In the genomic region with DNA sequence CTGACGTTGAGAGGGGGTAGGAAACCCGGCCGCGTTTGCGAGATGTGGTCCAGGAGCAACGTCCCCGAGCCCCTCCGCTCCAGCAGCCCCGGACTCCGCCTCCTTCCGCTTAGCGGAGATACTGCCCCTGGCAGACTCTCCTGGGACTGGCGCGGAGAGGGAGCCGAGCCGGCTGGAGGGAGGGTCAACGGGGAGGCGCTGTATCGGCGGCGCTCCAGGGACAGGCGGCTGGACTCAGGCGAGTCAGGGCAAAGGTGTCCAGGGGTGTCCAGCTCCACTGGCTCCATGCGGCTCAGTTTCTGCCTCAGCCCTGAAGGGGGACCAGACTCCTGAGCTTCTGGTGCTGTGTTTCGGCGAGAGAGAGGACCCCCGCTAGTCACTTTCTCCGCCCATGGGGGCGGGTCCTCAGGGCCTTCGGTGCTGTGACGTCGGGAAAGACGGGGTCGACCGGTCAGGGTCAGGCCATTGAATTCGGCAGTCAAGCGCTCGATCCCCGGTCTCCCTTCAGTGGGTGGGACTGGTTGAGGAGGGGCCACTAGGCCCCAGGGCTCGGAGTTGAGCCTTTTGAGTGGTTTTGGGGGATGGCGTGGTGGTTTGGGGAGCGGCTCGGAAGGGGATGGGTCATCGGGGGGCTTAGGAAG, we compare ENCODE assay signal across 9 cellular contexts. TPM values are rescaled to one million over a fixed set of nuclear protein-coding genes. Genes with fewer than 3 reads are reported as not detected.
A peak's percentile ranks its signal among the peaks of the same experiment; 100 is the strongest.
DNase-seq lines count a peak whose midpoint lies in the region; ATAC-seq and TF ChIP-seq lines count a peak whose summit lies in the region.
"Had no signal": no experiment of that assay in that cellular context is flagged by ENCODE, and none has a peak within 500 bp of the region (broad histone marks: within the 10 kb centered on the region; RNA-seq: fewer than 3 reads in every experiment).

No MANE protein-coding gene starts in this region.

- H3K4me3 Mint-ChIP-seq in CD8-positive, alpha-beta T cell, result peak overlapping the region; percentile 91

- H3K27ac ChIP-seq in CD8-positive, alpha-beta T cell (ENCODE audit: low read depth, low read length), result peak overlapping the region; percentile 43
- peak overlapping the region; percentile 86 for H3K27ac ChIP-seq in psoas muscle
- H3K27ac ChIP-seq: KMS-11 had no signal

- TF ChIP-seq CTCF in CD8-positive, alpha-beta T cell (IDR thresholded peaks at IDR 0.05), result no peak
- TF ChIP-seq CTCF in astrocyte of the spinal cord (IDR thresholded peaks at IDR 0.05; ENCODE audit: low read depth, low read length), result peak; percentile 26
- TF ChIP-seq CTCF in psoas muscle (IDR thresholded peaks at IDR 0.05), result peak; percentile 18

- H3K36me3 ChIP-seq in CD8-positive, alpha-beta T cell (ENCODE audit: insufficient read depth, low read length), result no peaks in the 10 kb centered on the region
- H3K36me3 ChIP-seq in psoas muscle (ENCODE audit: insufficient read depth in 1 of 2, low read depth in 1 of 2), result no peaks in the 10 kb centered on the region

- no peaks in the 10 kb centered on the region for H3K9me3 Mint-ChIP-seq in CD8-positive, alpha-beta T cell

- peak overlapping the region; percentile 86 for H3K4me3 ChIP-seq in CD8-positive, alpha-beta T cell (ENCODE audit: low read depth, low read length)
- H3K4me3 ChIP-seq in astrocyte of the spinal cord (ENCODE audit: low read depth, low read length) (peak overlapping the region; percentile 63), psoas muscle (peak overlapping the region; percentile 85)

- ATAC-seq in CD8-positive, alpha-beta T cell, result no peak
- ATAC-seq in SK-N-SH treated with all-trans-retinoic acid at 6 μM for 48 hours, result peak; percentile 52
- ATAC-seq in psoas muscle, result peak; percentile 35 to 53 (median 40)
- no peak for ATAC-seq in HG03457 (IDR thresholded peaks at IDR 0.05; ENCODE audit: unreplicated experiment)
- no peak for ATAC-seq in HG03571 (IDR thresholded peaks at IDR 0.05; ENCODE audit: unreplicated experiment)

- POLR2A ChIA-PET in CD8-positive, alpha-beta T cell (lab: Charles Lee), result interaction anchor here (0.8 to 2.8 kb wide), 2 partner anchors 33 to 42 kb away, joined by 3 to 9 read pairs; a partner anchor contains a TSS

- peaks cover 17% of the 10 kb centered on the region for H3K36me3 Mint-ChIP-seq in CD8-positive, alpha-beta T cell

- H3K9me3 ChIP-seq in CD8-positive, alpha-beta T cell (ENCODE audit: low read length), result no peaks in the 10 kb centered on the region
- H3K9me3 ChIP-seq in psoas muscle, result no peaks in the 10 kb centered on the region

- H3K4me1 Mint-ChIP-seq in CD8-positive, alpha-beta T cell (ENCODE audit: low read depth), result peaks cover 73% of the 10 kb centered on the region

- peak overlapping the region; percentile 76 for H3K27ac Mint-ChIP-seq in CD8-positive, alpha-beta T cell

- WGBS in psoas muscle, 3 donors, result 0 to 1% (median 0%) methylated on average over 36 to 44 of the region's 44 CpGs

- in situ Hi-C loops in astrocyte of the spinal cord (cut with HindIII; ENCODE audit: low sequenced_read_pairs), result no loop called here

- CTCF ChIA-PET in CD8-positive, alpha-beta T cell (lab: Charles Lee), result no interaction called here

- H3K27me3 Mint-ChIP-seq in CD8-positive, alpha-beta T cell (ENCODE audit: low read depth), result no peaks in the 10 kb centered on the region

- intact Hi-C loops in CD8-positive, alpha-beta T cell (cut with DNase I, micrococcal nuclease), result no loop called here
- intact Hi-C loops in psoas muscle (cut with DNase I), result loop anchor here in 1 of 2 donors (2.0 to 5.0 kb wide), 2 partner anchors 18 to 103 kb away; a partner anchor contains a TSS

- H3K4me1 ChIP-seq in CD8-positive, alpha-beta T cell (ENCODE audit: insufficient read depth, low read length), result peaks cover 57% of the 10 kb centered on the region
- H3K4me1 ChIP-seq in psoas muscle, result peaks cover 67% of the 10 kb centered on the region

- H3K27me3 ChIP-seq in CD8-positive, alpha-beta T cell (ENCODE audit: insufficient read depth, low read length), result no peaks in the 10 kb centered on the region
- no peaks in the 10 kb centered on the region for H3K27me3 ChIP-seq in psoas muscle (ENCODE audit: insufficient read depth in 3 of 3, low read length in 2 of 3)

- DNase-seq in CD8-positive, alpha-beta T cell, result peak in 5 of 7 experiments; percentile 46 to 70 (median 55)
- peak; percentile 89 for DNase-seq in HuH-7.5 (ENCODE audit: low spot score)
- DNase-seq in astrocyte of the spinal cord (ENCODE audit: low read depth, low spot score), result peak; percentile 58
- peak in 47 of 51 donors; percentile 24 to 87 (median 70) for DNase-seq in hypothalamus (lab: John Stamatoyannopoulos, UW)
- DNase-seq in psoas muscle, result peak; percentile 85 to 93

TF ChIP-seq in SK-N-SH treated with all-trans-retinoic acid at 6 μM for 48 hours, 23 proteins besides CTCF, POLR2A, EP300 and RAD21:
- TF ChIP-seq ESRRG (CRISPR knock-in tag; IDR thresholded peaks at IDR 0.05), result no peak
- no peak for TF ChIP-seq ZNF565 (CRISPR knock-in tag; conservative IDR thresholded peaks at IDR 0.05; ENCODE audit: low read depth)
- no peak for TF ChIP-seq ZC3H10 (CRISPR knock-in tag; IDR thresholded peaks at IDR 0.05)
- TF ChIP-seq, protein P1, sequence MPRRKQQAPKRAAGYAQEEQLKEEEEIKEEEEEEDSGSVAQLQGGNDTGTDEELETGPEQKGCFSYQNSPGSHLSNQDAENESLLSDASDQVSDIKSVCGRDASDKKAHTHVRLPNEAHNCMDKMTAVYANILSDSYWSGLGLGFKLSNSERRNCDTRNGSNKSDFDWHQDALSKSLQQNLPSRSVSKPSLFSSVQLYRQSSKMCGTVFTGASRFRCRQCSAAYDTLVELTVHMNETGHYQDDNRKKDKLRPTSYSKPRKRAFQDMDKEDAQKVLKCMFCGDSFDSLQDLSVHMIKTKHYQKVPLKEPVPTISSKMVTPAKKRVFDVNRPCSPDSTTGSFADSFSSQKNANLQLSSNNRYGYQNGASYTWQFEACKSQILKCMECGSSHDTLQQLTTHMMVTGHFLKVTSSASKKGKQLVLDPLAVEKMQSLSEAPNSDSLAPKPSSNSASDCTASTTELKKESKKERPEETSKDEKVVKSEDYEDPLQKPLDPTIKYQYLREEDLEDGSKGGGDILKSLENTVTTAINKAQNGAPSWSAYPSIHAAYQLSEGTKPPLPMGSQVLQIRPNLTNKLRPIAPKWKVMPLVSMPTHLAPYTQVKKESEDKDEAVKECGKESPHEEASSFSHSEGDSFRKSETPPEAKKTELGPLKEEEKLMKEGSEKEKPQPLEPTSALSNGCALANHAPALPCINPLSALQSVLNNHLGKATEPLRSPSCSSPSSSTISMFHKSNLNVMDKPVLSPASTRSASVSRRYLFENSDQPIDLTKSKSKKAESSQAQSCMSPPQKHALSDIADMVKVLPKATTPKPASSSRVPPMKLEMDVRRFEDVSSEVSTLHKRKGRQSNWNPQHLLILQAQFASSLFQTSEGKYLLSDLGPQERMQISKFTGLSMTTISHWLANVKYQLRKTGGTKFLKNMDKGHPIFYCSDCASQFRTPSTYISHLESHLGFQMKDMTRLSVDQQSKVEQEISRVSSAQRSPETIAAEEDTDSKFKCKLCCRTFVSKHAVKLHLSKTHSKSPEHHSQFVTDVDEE (CRISPR knock-in tag; IDR thresholded peaks at IDR 0.05), result no peak
- TF ChIP-seq ARNTL (CRISPR knock-in tag; IDR thresholded peaks at IDR 0.05; ENCODE audit: borderline replicate concordance, low read depth), result no peak
- no peak for TF ChIP-seq ZFP30 (CRISPR knock-in tag; IDR thresholded peaks at IDR 0.05)
- no peak for TF ChIP-seq TCF4 (CRISPR knock-in tag; IDR thresholded peaks at IDR 0.05; ENCODE audit: borderline replicate concordance)
- TF ChIP-seq, protein P2, sequence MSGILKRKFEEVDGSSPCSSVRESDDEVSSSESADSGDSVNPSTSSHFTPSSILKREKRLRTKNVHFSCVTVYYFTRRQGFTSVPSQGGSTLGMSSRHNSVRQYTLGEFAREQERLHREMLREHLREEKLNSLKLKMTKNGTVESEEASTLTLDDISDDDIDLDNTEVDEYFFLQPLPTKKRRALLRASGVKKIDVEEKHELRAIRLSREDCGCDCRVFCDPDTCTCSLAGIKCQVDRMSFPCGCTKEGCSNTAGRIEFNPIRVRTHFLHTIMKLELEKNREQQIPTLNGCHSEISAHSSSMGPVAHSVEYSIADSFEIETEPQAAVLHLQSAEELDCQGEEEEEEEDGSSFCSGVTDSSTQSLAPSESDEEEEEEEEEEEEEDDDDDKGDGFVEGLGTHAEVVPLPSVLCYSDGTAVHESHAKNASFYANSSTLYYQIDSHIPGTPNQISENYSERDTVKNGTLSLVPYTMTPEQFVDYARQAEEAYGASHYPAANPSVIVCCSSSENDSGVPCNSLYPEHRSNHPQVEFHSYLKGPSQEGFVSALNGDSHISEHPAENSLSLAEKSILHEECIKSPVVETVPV (CRISPR knock-in tag; IDR thresholded peaks at IDR 0.05), result no peak
- no peak for TF ChIP-seq BACH2 (CRISPR knock-in tag; IDR thresholded peaks at IDR 0.05; ENCODE audit: borderline replicate concordance)
- TF ChIP-seq RARB (CRISPR knock-in tag; IDR thresholded peaks at IDR 0.05), result no peak
- no peak for TF ChIP-seq CSDC2 (CRISPR knock-in tag; IDR thresholded peaks at IDR 0.05)
- TF ChIP-seq SNAI2 (CRISPR knock-in tag; IDR thresholded peaks at IDR 0.05), result no peak

RNA-seq across cellular contexts. Expression of a gene that starts 2.8 kb away (rescaled TPM):
- 10 to 100 TPM; 14.7 to 16.4 TPM for total RNA-seq in CD8-positive, alpha-beta T cell
- total RNA-seq in psoas muscle, result 10 to 100 TPM; 14.6 to 59.7 (median 38.0) TPM
- 10 to 100 TPM; 23.5 to 36.9 (median 28.1) TPM for polyA plus RNA-seq in psoas muscle

RNA-seq across cellular contexts. Expression of a gene that starts 3.8 kb away (rescaled TPM):
- under 1 TPM; 0.42 to 0.62 TPM for total RNA-seq in CD8-positive, alpha-beta T cell
- total RNA-seq in psoas muscle, result 10 to 100 TPM in 1 of 4 donors, 1 to 10 TPM in 2, under 1 TPM in 1; 0.42 to 12.3 (median 4.9) TPM
- 10 to 100 TPM in 1 of 3 donors, 1 to 10 TPM in 2; 6.6 to 14.7 (median 7.4) TPM for polyA plus RNA-seq in psoas muscle

RNA-seq across cellular contexts. Expression of a gene that starts 3.9 kb away (rescaled TPM):
- 10 to 100 TPM; 12.9 to 14.4 TPM for total RNA-seq in CD8-positive, alpha-beta T cell
- 10 to 100 TPM; 30.5 to 62.5 (median 48.9) TPM for total RNA-seq in psoas muscle
- polyA plus RNA-seq in psoas muscle, result 100 to 1,000 TPM in 1 of 3 donors, 10 to 100 TPM in 2; 59.9 to 139 (median 98.1) TPM

RNA-seq across cellular contexts. Expression of a gene that starts 33.3 kb away (rescaled TPM):
- 100 to 1,000 TPM; 180 to 187 TPM for total RNA-seq in CD8-positive, alpha-beta T cell
- 100 to 1,000 TPM in 3 of 4 donors, 10 to 100 TPM in 1; 82.9 to 254 (median 174) TPM for total RNA-seq in psoas muscle
- 100 to 1,000 TPM; 193 to 527 (median 243) TPM for polyA plus RNA-seq in psoas muscle

RNA-seq across cellular contexts. Expression of a gene that starts 35.8 kb away (rescaled TPM):
- total RNA-seq in CD8-positive, alpha-beta T cell, result 100 to 1,000 TPM; 627 to 652 TPM
- total RNA-seq in psoas muscle, result 1,000 to 10,000 TPM in 3 of 4 donors, 100 to 1,000 TPM in 1; 887 to 2,747 (median 1,374) TPM
- polyA plus RNA-seq in psoas muscle, result 1,000 to 10,000 TPM; 1,253 to 1,929 (median 1,863) TPM

Comparison
In these comparisons a context has a peak if more than half of its experiments do, and no peak if none do; other contexts are left out.
1. ATAC-seq: peak in SK-N-SH treated with all-trans-retinoic acid at 6 μM for 48 hours (single experiment) and psoas muscle (4 of 4); none in CD8-positive, alpha-beta T cell (single experiment), HG03457 (single experiment) and HG03571 (single experiment).
2. Peak in every context shown above with its lines, with median percentiles within 50 percentile points of each other: DNase-seq and H3K4me3 ChIP-seq.